ENCODE assay signal across 10 cellular contexts in the genomic region with DNA sequence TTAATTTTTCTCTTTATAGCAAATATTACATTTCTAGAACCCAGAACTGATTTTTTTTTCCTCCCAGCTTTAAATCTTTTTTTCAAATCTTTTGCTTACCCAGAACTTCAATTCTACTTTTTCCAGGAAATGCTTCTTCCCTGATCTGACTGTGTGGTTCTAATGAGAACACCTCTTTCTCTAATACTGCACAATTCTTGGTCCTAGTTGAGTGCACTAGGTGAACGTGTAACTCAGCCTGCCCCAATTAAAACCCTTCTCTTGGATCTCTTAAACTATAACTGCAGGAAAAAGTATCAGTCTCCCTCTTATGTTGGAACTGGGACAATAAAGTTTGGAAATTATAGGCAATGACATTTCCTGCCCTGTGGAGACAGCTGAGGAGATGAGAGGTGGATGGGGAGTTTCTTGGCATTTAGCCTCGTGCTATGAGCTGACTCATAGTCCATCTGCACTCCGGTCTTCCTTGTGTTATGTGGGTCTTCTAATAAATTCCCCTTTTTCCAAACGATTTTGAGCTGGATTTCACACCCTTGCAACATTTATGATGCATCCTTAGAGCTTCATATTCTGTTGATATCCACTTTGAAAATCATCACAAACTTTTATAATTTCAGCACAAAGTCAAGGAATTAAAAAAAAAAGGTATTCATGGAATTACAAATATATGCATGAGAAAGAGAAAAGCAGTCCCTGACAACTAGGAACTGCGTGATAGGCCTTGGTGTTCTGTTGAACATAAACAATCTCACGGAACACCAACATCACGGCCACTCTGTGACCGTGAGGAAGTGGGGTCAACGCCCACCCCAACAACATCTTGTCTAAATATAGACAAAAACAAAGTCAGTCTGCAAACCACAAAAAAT. TPM values are rescaled to one million over a fixed set of nuclear protein-coding genes. Genes with fewer than 3 reads are reported as not detected.
DNase-seq lines count a peak whose midpoint lies in the region; TF ChIP-seq lines count a peak whose summit lies in the region.
"Had no signal": no experiment of that assay in that cellular context is flagged by ENCODE, and none has a peak within 500 bp of the region (broad histone marks: within the 10 kb centered on the region; RNA-seq: fewer than 3 reads in every experiment).

No MANE protein-coding gene starts in this region.

- peak overlapping the region; percentile 13 for H3K27ac ChIP-seq in A673 (ENCODE audit: low read depth, low read length, poor library complexity, severe bottlenecking)

- intact Hi-C loops in A673 (cut with micrococcal nuclease; ENCODE audit: unreplicated experiment): no loop called here

- no peaks in the 10 kb centered on the region for H3K27me3 ChIP-seq in A673 (replicated peaks; ENCODE audit: insufficient read depth, low read depth, low read length, poor library complexity)

- CTCF ChIA-PET in A673 (lab: Charles Lee): interaction anchor here (0.7 kb wide), 1 partner anchor 541 kb away, joined by 3 read pairs; no protein-coding TSS in a partner anchor

- POLR2A ChIA-PET in A673 (lab: Charles Lee; ENCODE audit: low non-redundant PET): interaction anchor here (0.7 kb wide), 1 partner anchor 227 kb away, joined by 7 read pairs; no protein-coding TSS in a partner anchor

- H3K9me3 ChIP-seq in A673 (ENCODE audit: low read depth, low read length, poor library complexity, severe bottlenecking): no peaks in the 10 kb centered on the region

- no peak for TF ChIP-seq CTCF in A673 (conservative IDR thresholded peaks at IDR 0.05; ENCODE audit: low read depth, low read length)

- H3K4me1 ChIP-seq in A673 (ENCODE audit: insufficient read depth, low read length, poor library complexity, severe bottlenecking): peaks cover 20% of the 10 kb centered on the region

- BruUV-seq in A673 (replicated peaks; lab: Mats Ljungman, UMichigan): no TSS peak

- H3K4me3 ChIP-seq in A673 (ENCODE audit: low read depth, low read length, poor library complexity, severe bottlenecking): no peak overlapping the region

- peak; percentile 80 for DNase-seq in A673 (ENCODE audit: low spot score)
- peak; percentile 53 for DNase-seq in HPDE6-E6E7 (ENCODE audit: extremely low spot score)
- DNase-seq in astrocyte of the hippocampus (ENCODE audit: low read depth, low spot score): peak; percentile 85
- peak; percentile 66 for DNase-seq in kidney glomerular epithelial cell (lab: John Stamatoyannopoulos, UW)
- no peak for DNase-seq in 8988T
- DNase-seq in GOT3 (lab: John Stamatoyannopoulos, UW): no peak
- DNase-seq in NCI-H1105 (lab: John Stamatoyannopoulos, UW): no peak
- DNase-seq in stimulated activated CD4-positive, alpha-beta T cell treated with anti-CD3 and anti-CD28 coated beads, Interleukin-4, amount 100 ng/mL, for 4 hours: no peak
- DNase-seq: posterior cingulate gyrus, T-helper 1 cell had no signal

- H3K36me3 ChIP-seq in A673 (ENCODE audit: insufficient read depth, low read length, poor library complexity, severe bottlenecking): no peaks in the 10 kb centered on the region

RNA-seq across cellular contexts. Expression of a gene that starts 52.4 kb away (rescaled TPM):
- 14.4 and 14.6 TPM in 2 replicates for total RNA-seq in A673 (2021)

Comparison
In these comparisons a context has a peak if more than half of its experiments do, and no peak if none do; other contexts are left out.
1. DNase-seq: peak in A673 (single experiment), HPDE6-E6E7 (single experiment), astrocyte of the hippocampus (single experiment) and kidney glomerular epithelial cell (single experiment); none in 8988T (single experiment), GOT3 (single experiment), NCI-H1105 (single experiment) and stimulated activated CD4-positive, alpha-beta T cell treated with anti-CD3 and anti-CD28 coated beads, Interleukin-4, amount 100 ng/mL, for 4 hours (0 of 2).